1 cellular context compared by ENCODE assay signal in the genomic region with DNA sequence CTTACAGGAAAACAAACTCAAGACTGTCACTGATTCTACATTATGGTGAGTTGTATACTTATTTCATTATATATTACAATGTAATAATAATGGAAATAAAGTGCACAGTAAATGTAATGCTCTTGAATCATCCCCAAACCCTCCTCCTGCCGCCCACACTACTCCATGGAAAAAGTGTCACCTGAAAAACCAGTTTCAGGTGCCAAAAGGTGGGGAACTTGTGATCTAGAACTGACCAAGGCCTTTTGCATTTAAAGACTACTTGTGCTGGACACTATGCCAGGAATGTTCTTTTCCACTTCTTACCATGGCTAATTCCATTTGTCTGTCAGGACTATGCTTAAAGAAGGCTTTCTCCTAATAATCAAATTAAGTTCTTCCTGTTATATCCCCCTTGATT.
TF ChIP-seq lines count a peak whose summit lies in the region.

No MANE protein-coding gene starts in this region.

TF ChIP-seq in WTC11, 78 proteins besides CTCF, POLR2A, EP300 and RAD21 (continued from another document):
- TF ChIP-seq NFE2L1 (CRISPR knock-in tag; IDR thresholded peaks at IDR 0.05) (no peak), ZNF121 (CRISPR knock-in tag; IDR thresholded peaks at IDR 0.05) (no peak)
